18 cellular contexts compared by ENCODE assay signal in the genomic region with DNA sequence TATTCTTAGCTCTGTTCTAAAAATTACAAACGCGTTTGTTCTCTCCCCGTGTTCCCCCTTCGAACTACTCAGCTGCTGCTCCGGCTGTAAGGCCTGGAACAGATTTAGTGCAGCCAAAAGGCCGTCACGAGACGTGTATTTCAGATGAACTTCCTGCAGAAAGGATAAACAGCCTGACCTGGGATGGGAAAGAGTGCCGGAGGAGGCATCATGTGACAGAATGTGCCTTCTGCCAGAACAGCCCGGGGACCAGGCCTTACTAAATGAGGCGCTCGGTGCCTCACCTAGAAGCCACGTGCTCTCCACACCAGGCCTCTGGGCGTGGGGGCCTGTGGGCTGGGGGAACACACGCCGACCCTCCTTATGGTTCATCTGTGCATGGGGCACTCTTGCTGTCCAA.
A peak's percentile ranks its signal among the peaks of the same experiment; 100 is the strongest.
DNase-seq lines count a peak whose midpoint lies in the region; ATAC-seq and TF ChIP-seq lines count a peak whose summit lies in the region.
"Had no signal": no experiment of that assay in that cellular context is flagged by ENCODE, and none has a peak within 500 bp of the region (broad histone marks: within the 10 kb centered on the region; RNA-seq: fewer than 3 reads in every experiment).

No MANE protein-coding gene starts in this region.

- peaks cover 29% of the 10 kb centered on the region for H3K4me1 ChIP-seq in right cardiac atrium (ENCODE audit: control insufficient read depth, insufficient read depth, low read length)
- H3K4me1 ChIP-seq in urinary bladder (ENCODE audit: insufficient read depth): no peaks in the 10 kb centered on the region

- intact Hi-C loops in right cardiac atrium (cut with DNase I): loop anchor here in 3 of 4 donors (5.0 to 10.0 kb wide), 3 partner anchors 90 to 188 kb away; partner anchors contain the start of gene PPARGC1B (in 3 of the 3)

- peak; percentile 2 to 17 for ATAC-seq in right cardiac atrium
- no peak for ATAC-seq in stimulated activated effector memory CD8-positive, alpha-beta T cell treated with anti-CD3 and anti-CD28 coated beads, Interleukin-12 subunit alpha, Interleukin-12 subunit beta, amount 100 ng/mL, for 72 hours
- ATAC-seq: activated T-cell treated with anti-CD3 and anti-CD28 coated beads, Interleukin-2, amount 50 U/mL, for 72 hours; T-cell had no signal

- no peak overlapping the region for H3K4me3 Mint-ChIP-seq in activated T-cell treated with anti-CD3 and anti-CD28 coated beads, Interleukin-2, amount 50 U/mL, for 24 hours
- peak overlapping the region; percentile 14 for H3K4me3 Mint-ChIP-seq in neural crest cell
- H3K4me3 Mint-ChIP-seq in stimulated activated effector memory CD8-positive, alpha-beta T cell treated with anti-CD3 and anti-CD28 coated beads, Interleukin-12 subunit alpha, Interleukin-12 subunit beta, amount 100 ng/mL, for 72 hours: no peak overlapping the region
- H3K4me3 Mint-ChIP-seq: activated T-cell treated with anti-CD3 and anti-CD28 coated beads, Interleukin-2, amount 50 U/mL, for 72 hours; memory B cell; T-cell had no signal

- no peaks in the 10 kb centered on the region for H3K36me3 ChIP-seq in urinary bladder (ENCODE audit: insufficient read depth)

- no peaks in the 10 kb centered on the region for H3K27me3 Mint-ChIP-seq in activated T-cell treated with anti-CD3 and anti-CD28 coated beads, Interleukin-2, amount 50 U/mL, for 24 hours
- no peaks in the 10 kb centered on the region for H3K27me3 Mint-ChIP-seq in neural crest cell (ENCODE audit: low read depth)
- H3K27me3 Mint-ChIP-seq: memory B cell, T-cell had no signal

- H3K9me3 Mint-ChIP-seq in activated T-cell treated with anti-CD3 and anti-CD28 coated beads, Interleukin-2, amount 50 U/mL, for 24 hours: no peaks in the 10 kb centered on the region
- no peaks in the 10 kb centered on the region for H3K9me3 Mint-ChIP-seq in neural crest cell
- no peaks in the 10 kb centered on the region for H3K9me3 Mint-ChIP-seq in stimulated activated effector memory CD8-positive, alpha-beta T cell treated with anti-CD3 and anti-CD28 coated beads, Interleukin-12 subunit alpha, Interleukin-12 subunit beta, amount 100 ng/mL, for 72 hours
- H3K9me3 Mint-ChIP-seq: activated T-cell treated with anti-CD3 and anti-CD28 coated beads, Interleukin-2, amount 50 U/mL, for 72 hours; memory B cell; T-cell had no signal

- H3K36me3 Mint-ChIP-seq in activated T-cell treated with anti-CD3 and anti-CD28 coated beads, Interleukin-2, amount 50 U/mL, for 24 hours (ENCODE audit: low read depth): peaks cover 52% of the 10 kb centered on the region
- H3K36me3 Mint-ChIP-seq in neural crest cell (ENCODE audit: low read depth): no peaks in the 10 kb centered on the region
- H3K36me3 Mint-ChIP-seq in stimulated activated effector memory CD8-positive, alpha-beta T cell treated with anti-CD3 and anti-CD28 coated beads, Interleukin-12 subunit alpha, Interleukin-12 subunit beta, amount 100 ng/mL, for 72 hours: no peaks in the 10 kb centered on the region

- no peak overlapping the region for H3K4me3 ChIP-seq in right cardiac atrium (ENCODE audit: low read length)
- H3K4me3 ChIP-seq in urinary bladder (ENCODE audit: low read depth, low read length): no peak overlapping the region

- H3K27ac ChIP-seq in right cardiac atrium (ENCODE audit: low read length): peak overlapping the region; percentile 0
- H3K27ac ChIP-seq in urinary bladder (ENCODE audit: low read depth): peak overlapping the region; percentile 57
- H3K27ac ChIP-seq: 22Rv1 had no signal

- no peaks in the 10 kb centered on the region for H3K27me3 ChIP-seq in right cardiac atrium (ENCODE audit: control insufficient read depth, insufficient read depth)
- H3K27me3 ChIP-seq: BE2C had no signal

- 52% methylated on average over 16 of the region's 16 CpGs for WGBS in right cardiac atrium
- WGBS in urinary bladder: 40% methylated on average over 16 of the region's 16 CpGs

- no peak for DNase-seq in activated T-cell treated with anti-CD3 and anti-CD28 coated beads, Interleukin-2, amount 50 U/mL, for 24 hours
- DNase-seq in activated T-cell treated with anti-CD3 and anti-CD28 coated beads, Interleukin-2, amount 50 U/mL, for 48 hours: no peak
- DNase-seq in right cardiac atrium (no peak), neural crest cell (ENCODE audit: low read depth, low spot score) (no peak), SKM-1 (lab: John Stamatoyannopoulos, UW; ENCODE audit: unreplicated experiment) (no peak), hepatic stellate cell (ENCODE audit: low spot score) (no peak)
- DNase-seq in stimulated activated effector memory CD8-positive, alpha-beta T cell treated with anti-CD3 and anti-CD28 coated beads, Interleukin-12 subunit alpha, Interleukin-12 subunit beta, amount 100 ng/mL, for 72 hours (ENCODE audit: low spot score in 2 of 2): no peak
- DNase-seq: activated CD4-positive, alpha-beta T cell treated with anti-CD3 and anti-CD28 coated beads, Interleukin-2, amount 50 U/mL, for 4 hours; activated T-cell treated with anti-CD3 and anti-CD28 coated beads, Interleukin-2, amount 50 U/mL, for 72 hours; BE2C; NCI-H146; NK-92 treated with Interleukin-12 subunit alpha and Interleukin-12 subunit beta, amount 100 ng/mL, for 24 hours; RPMI8226; small intestine; T-cell had no signal

- H3K27ac Mint-ChIP-seq in activated T-cell treated with anti-CD3 and anti-CD28 coated beads, Interleukin-2, amount 50 U/mL, for 24 hours: peak overlapping the region; percentile 40
- H3K27ac Mint-ChIP-seq in neural crest cell (ENCODE audit: unreplicated experiment): peak overlapping the region; percentile 93
- H3K27ac Mint-ChIP-seq in stimulated activated effector memory CD8-positive, alpha-beta T cell treated with anti-CD3 and anti-CD28 coated beads, Interleukin-12 subunit alpha, Interleukin-12 subunit beta, amount 100 ng/mL, for 72 hours: no peak overlapping the region
- H3K27ac Mint-ChIP-seq: activated T-cell treated with anti-CD3 and anti-CD28 coated beads, Interleukin-2, amount 50 U/mL, for 72 hours; T-cell had no signal

- TF ChIP-seq CTCF in neural crest cell (conservative IDR thresholded peaks at IDR 0.05): no peak

- H3K9me3 ChIP-seq in right cardiac atrium (ENCODE audit: control insufficient read depth, low read length): no peaks in the 10 kb centered on the region
- H3K9me3 ChIP-seq: BE2C had no signal

- H3K4me1 Mint-ChIP-seq in activated T-cell treated with anti-CD3 and anti-CD28 coated beads, Interleukin-2, amount 50 U/mL, for 24 hours (ENCODE audit: low read depth): no peaks in the 10 kb centered on the region
- H3K4me1 Mint-ChIP-seq in neural crest cell: peaks cover 31% of the 10 kb centered on the region
- no peaks in the 10 kb centered on the region for H3K4me1 Mint-ChIP-seq in stimulated activated effector memory CD8-positive, alpha-beta T cell treated with anti-CD3 and anti-CD28 coated beads, Interleukin-12 subunit alpha, Interleukin-12 subunit beta, amount 100 ng/mL, for 72 hours
- H3K4me1 Mint-ChIP-seq: T-cell had no signal
